Comparison of ENCODE assay signal across 8 cellular contexts in genomic region chr22:22207845-22208564, GRCh38. TPM values are rescaled to one million over a fixed set of nuclear protein-coding genes. Genes with fewer than 3 reads are reported as not detected.
DNase-seq lines count a peak whose midpoint lies in the region; ATAC-seq and TF ChIP-seq lines count a peak whose summit lies in the region.

No MANE protein-coding gene starts in this region.

- H3K9me3 ChIP-seq in OCI-LY7 (ENCODE audit: low read length) (no peaks in the 10 kb centered on the region), trophoblast cell (ENCODE audit: insufficient read depth, low read depth, low read length) (peaks cover 3% of the 10 kb centered on the region)

- no CpG with 5 or more reads among the region's 6 CpGs for WGBS in trophoblast cell (ENCODE audit: extremely low coverage, insufficient coverage, insufficient read length)

- no peak overlapping the region for H3K18ac ChIP-seq in trophoblast cell (ENCODE audit: low read length)

- no peak overlapping the region for H4K91ac ChIP-seq in trophoblast cell (ENCODE audit: low read depth, low read length)

- no peaks in the 10 kb centered on the region for H3K36me3 ChIP-seq in OCI-LY7 (ENCODE audit: insufficient read depth, low read length)
- no peaks in the 10 kb centered on the region for H3K36me3 ChIP-seq in trophoblast cell (ENCODE audit: control insufficient read depth in 1 of 2, insufficient read depth in 2 of 2, low read length in 2 of 2)

- TSS peak; percentile 97 for BruUV-seq in OCI-LY7 (replicated peaks; lab: Mats Ljungman, UMichigan)

- no peaks in the 10 kb centered on the region for H3K9me2 ChIP-seq in OCI-LY7 (ENCODE audit: insufficient read depth, low read length)

- H3K4me1 ChIP-seq in OCI-LY7 (ENCODE audit: insufficient read depth, low read length, poor library complexity, severe bottlenecking): peaks cover 65% of the 10 kb centered on the region
- no peaks in the 10 kb centered on the region for H3K4me1 ChIP-seq in trophoblast cell (ENCODE audit: control insufficient read depth in 1 of 2, insufficient read depth in 2 of 2, low read length in 2 of 2)

- peak overlapping the region; percentile 70 for H2AFZ ChIP-seq in OCI-LY7 (ENCODE audit: low read length)
- H2AFZ ChIP-seq in trophoblast cell (ENCODE audit: insufficient read depth, low read length, poor library complexity): no peak overlapping the region

- intact Hi-C loops in OCI-LY7 (cut with micrococcal nuclease; ENCODE audit: unreplicated experiment): loop anchor here (1.0 to 10.0 kb wide), 9 partner anchors 91 to 727 kb away; no protein-coding TSS in a partner anchor

- H3K14ac ChIP-seq in trophoblast cell (ENCODE audit: low read length): no peak overlapping the region

- no peak overlapping the region for H4K12ac ChIP-seq in trophoblast cell (ENCODE audit: low read depth, low read length)

- peak; percentile 22 for DNase-seq in DMS114 treated with DMSO at 0.1 percent for 48 hours (lab: John Stamatoyannopoulos, UW; ENCODE audit: unreplicated experiment)
- DNase-seq in HS-5 (ENCODE audit: low read depth): peak; percentile 26
- peak; percentile 98 for DNase-seq in OCI-LY7 (ENCODE audit: low spot score)
- DNase-seq in activated T-cell treated with anti-CD3 and anti-CD28 coated beads for 4 hours: peak; percentile 72
- peak; percentile 80 for DNase-seq in fibroblast of the aortic adventitia (ENCODE audit: low read depth)
- peak; percentile 64 to 90 for DNase-seq in trophoblast cell
- peak; percentile 67 for DNase-seq in ureter (ENCODE audit: low spot score)

- no peak overlapping the region for H2BK12ac ChIP-seq in trophoblast cell (ENCODE audit: low read length)

- H3K23ac ChIP-seq in trophoblast cell (ENCODE audit: low read length): no peak overlapping the region

- H3K4me3 ChIP-seq in OCI-LY7 (ENCODE audit: low read depth, low read length, poor library complexity, severe bottlenecking) (peak overlapping the region; percentile 50), fibroblast of the aortic adventitia (ENCODE audit: low read depth, low read length) (no peak overlapping the region), trophoblast cell (ENCODE audit: low read depth, low read length) (no peak overlapping the region)

- ATAC-seq in GM21360 (IDR thresholded peaks at IDR 0.05; ENCODE audit: unreplicated experiment): peak; percentile 72

- H3K27ac ChIP-seq in OCI-LY7 (ENCODE audit: low read depth, low read length, poor library complexity, severe bottlenecking): peak overlapping the region; percentile 81
- no peak overlapping the region for H3K27ac ChIP-seq in trophoblast cell (ENCODE audit: low read depth, low read length)

- no peaks in the 10 kb centered on the region for H3K79me1 ChIP-seq in trophoblast cell (ENCODE audit: low read length)

- H2BK120ac ChIP-seq in trophoblast cell (ENCODE audit: insufficient read depth, low read length, poor library complexity): no peak overlapping the region

- H3K9ac ChIP-seq in trophoblast cell (ENCODE audit: low read length): no peak overlapping the region

- H3K79me2 ChIP-seq in OCI-LY7 (ENCODE audit: insufficient read depth, low read depth, low read length) (no peaks in the 10 kb centered on the region), trophoblast cell (ENCODE audit: control insufficient read depth, insufficient read depth, low read length, poor library complexity) (no peaks in the 10 kb centered on the region)

- no peaks in the 10 kb centered on the region for H3K27me3 ChIP-seq in trophoblast cell (ENCODE audit: insufficient read depth, low read length)

- H3K4me2 ChIP-seq in OCI-LY7 (ENCODE audit: low read length) (peak overlapping the region; percentile 68), trophoblast cell (ENCODE audit: low read length) (no peak overlapping the region)

- no peak overlapping the region for H3K4ac ChIP-seq in trophoblast cell (ENCODE audit: low read depth, low read length)

- no peak overlapping the region for H2BK5ac ChIP-seq in trophoblast cell (ENCODE audit: low read depth, low read length, poor library complexity)

- no peaks in the 10 kb centered on the region for H4K20me1 ChIP-seq in OCI-LY7 (ENCODE audit: insufficient read depth, low read length)

- no peak overlapping the region for H4K8ac ChIP-seq in trophoblast cell (ENCODE audit: low read depth, low read length)

- no peak overlapping the region for H2AK5ac ChIP-seq in trophoblast cell (ENCODE audit: low read length)

- POLR2A ChIA-PET in OCI-LY7 (lab: Charles Lee): interaction anchor here (0.5 to 2.2 kb wide), 13 partner anchors 11 to 303 kb away, joined by 3 to 19 read pairs (median 3); no protein-coding TSS in a partner anchor

- CTCF ChIA-PET in OCI-LY7 (lab: Charles Lee; ENCODE audit: unreplicated experiment): interaction anchor here (0.5 to 2.4 kb wide), 7 partner anchors 23 to 254 kb away, joined by 3 to 8 read pairs (median 4); no protein-coding TSS in a partner anchor

- TF ChIP-seq CTCF in OCI-LY7 (conservative IDR thresholded peaks at IDR 0.05; ENCODE audit: low read length) (peak; percentile 97), fibroblast of the aortic adventitia (IDR thresholded peaks at IDR 0.05; ENCODE audit: insufficient read depth, low read length) (peak; percentile 84)

RNA-seq across cellular contexts. Expression of gene VPREB1, which starts 36.6 kb away (rescaled TPM):
- 3.6 and 7.0 TPM in 2 replicates for total RNA-seq in OCI-LY7 (2014; rRNA removed; shearing (Covaris generic))
- total RNA-seq in OCI-LY7 (2022) (1.7 and 2.3 TPM in 2 replicates), fibroblast of the aortic adventitia (ENCODE audit: low replicate concordance) (not detected in 2 replicates), ureter (not detected)
- polyA plus RNA-seq in trophoblast cell (2013): not detected in 2 replicates

Comparison
In these comparisons a context has a peak if more than half of its experiments do, and no peak if none do; other contexts are left out.
1. DNase-seq: peak in every context shown above with its lines; median percentile 98 in OCI-LY7; 80 in fibroblast of the aortic adventitia; 77 in trophoblast cell; 72 in activated T-cell treated with anti-CD3 and anti-CD28 coated beads for 4 hours; 67 in ureter; 26 in HS-5; 22 in DMS114 treated with DMSO at 0.1 percent for 48 hours.